ENCODE assay signal across 21 cellular contexts in genomic region chr10:52744057-52744819, GRCh38. TPM values are rescaled to one million over a fixed set of nuclear protein-coding genes. Genes with fewer than 3 reads are reported as not detected.
"Had no signal": no experiment of that assay in that cellular context is flagged by ENCODE, and none has a peak within 500 bp of the region (broad histone marks: within the 10 kb centered on the region; RNA-seq: fewer than 3 reads in every experiment).

No MANE protein-coding gene starts in this region.

- DNase-seq: erythroblast; heart left ventricle; hippocampal formation; left lung; lower lobe of right lung; mesenchymal stem cell; midbrain; nucleus accumbens; ovary; small intestine; stimulated activated CD4-positive, alpha-beta T cell treated with anti-CD3 and anti-CD28 coated beads, Interleukin-12 subunit alpha, Interleukin-12 subunit beta, amount 100 ng/mL, for 4 hours; stimulated activated CD4-positive, alpha-beta T cell treated with anti-CD3 and anti-CD28 coated beads, Interleukin-2, amount 100 ng/mL, for 48 hours; stimulated activated naive CD4-positive, alpha-beta T cell treated with Interleukin-2 at 50 U/mL for 16 hours; trophoblast cell had no signal

- H3K4me2 ChIP-seq: neural progenitor cell had no signal

- H3K9ac ChIP-seq: neural progenitor cell had no signal

- ATAC-seq: heart left ventricle; left lung; lower lobe of right lung; natural killer cell treated with Interleukin-12 subunit alpha and Interleukin-12 subunit beta and Interleukin-15 and Interleukin-18, amount 100 ng/mL, for 72 hours had no signal

- H3K27me3 ChIP-seq: heart left ventricle, left lung, neural progenitor cell, ovary, right atrium auricular region had no signal

- H3K9me3 ChIP-seq: heart left ventricle, left lung, lower lobe of right lung, ovary, right atrium auricular region had no signal

- H3K36me3 ChIP-seq: heart left ventricle, left lung, lower lobe of right lung, neural progenitor cell, ovary, right atrium auricular region had no signal

- H3K4me1 ChIP-seq: heart left ventricle, left lung, lower lobe of right lung, neural progenitor cell, right atrium auricular region had no signal

- H3K27ac ChIP-seq: heart left ventricle, left lung, lower lobe of right lung, neural progenitor cell, ovary, right atrium auricular region had no signal

- H3K4me3 ChIP-seq: heart left ventricle, left lung, lower lobe of right lung, neural progenitor cell, ovary, right atrium auricular region had no signal

- H2AFZ ChIP-seq: neural progenitor cell had no signal

RNA-seq across cellular contexts. Expression of gene MBL2, which starts 28.3 kb away (rescaled TPM):
- total RNA-seq: frontal cortex; glomerular endothelial cell; heart left ventricle; left lung; lower lobe of right lung; natural killer cell treated with Interleukin-12 subunit alpha and Interleukin-12 subunit beta and Interleukin-15 and Interleukin-18, amount 100 ng/mL, for 72 hours; ovary; posterior vena cava; right atrium auricular region; urinary bladder had no signal
- polyA plus RNA-seq: heart left ventricle, ovary, small intestine had no signal
